ENCODE assay signal across 26 cellular contexts in the genomic region with DNA sequence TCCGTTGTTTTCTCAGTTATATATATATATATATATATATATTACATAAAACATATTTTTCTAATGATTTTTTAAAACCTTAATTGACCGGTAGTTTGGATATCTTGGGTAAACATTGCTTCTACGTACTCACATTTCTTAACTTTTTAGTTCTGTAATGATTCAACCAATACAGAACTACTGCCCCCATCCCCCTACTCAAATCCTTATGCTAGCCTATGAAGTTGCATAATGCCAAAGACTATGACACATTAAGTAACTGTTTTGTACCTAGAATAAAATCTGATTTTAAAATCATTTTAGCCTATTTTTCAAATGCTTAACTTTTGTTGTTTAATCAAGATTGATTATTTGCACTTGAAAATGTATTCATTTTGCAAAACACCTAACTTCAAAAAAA. TPM values are rescaled to one million over a fixed set of nuclear protein-coding genes. Genes with fewer than 3 reads are reported as not detected.
"Had no signal": no experiment of that assay in that cellular context is flagged by ENCODE, and none has a peak within 500 bp of the region (broad histone marks: within the 10 kb centered on the region; RNA-seq: fewer than 3 reads in every experiment).

No MANE protein-coding gene starts in this region.

- DNase-seq: natural killer cell; occipital lobe; ovary; posterior cingulate gyrus; psoas muscle; right cardiac atrium; spleen; stimulated activated CD4-positive, alpha-beta T cell treated with anti-CD3 and anti-CD28 coated beads, Interleukin-12 subunit alpha, Interleukin-12 subunit beta, amount 100 ng/mL, for 4 hours; stimulated activated CD4-positive, alpha-beta T cell treated with anti-CD3 and anti-CD28 coated beads, Interleukin-1b, Interleukin-23, amount 100 ng/mL, for 48 hours; stimulated activated CD4-positive, alpha-beta T cell treated with anti-CD3 and anti-CD28 coated beads, Interleukin-4, amount 100 ng/mL, for 1 hour; stimulated activated CD4-positive, alpha-beta T cell treated with anti-CD3 and anti-CD28 coated beads, Interleukin-4, amount 100 ng/mL, for 4 hours; stimulated activated CD8-positive, alpha-beta memory T cell treated with anti-CD3 and anti-CD28 coated beads, Interleukin-4, amount 100 ng/mL, for 48 hours; stimulated activated naive CD4-positive, alpha-beta T cell; stimulated activated naive CD8-positive, alpha-beta T cell treated with anti-CD3 and anti-CD28 coated beads, Interleukin-15, amount 100 ng/mL, for 72 hours; stimulated activated naive CD8-positive, alpha-beta T cell treated with anti-CD3 and anti-CD28 coated beads, Interleukin-15, Interleukin-2, amounts not matched to agents 100 U/mL and 50 U/mL, for 24 hours; substantia nigra; testis; tibial artery; transverse colon; upper lobe of right lung had no signal

- H3K4me3 ChIP-seq: neural progenitor cell, ovary, psoas muscle, skin epidermis, smooth muscle cell, spleen, suprapubic skin, testis, tibial artery, transverse colon, upper lobe of right lung, vagina had no signal

- H3K9me3 ChIP-seq: ovary, psoas muscle, spleen, suprapubic skin, testis, tibial artery, transverse colon, upper lobe of right lung, vagina had no signal

- H3K36me3 ChIP-seq: neural progenitor cell, ovary, spleen, suprapubic skin, tibial artery, transverse colon, upper lobe of right lung, vagina had no signal

- H3K27me3 ChIP-seq: neural progenitor cell, ovary, suprapubic skin, testis, tibial artery, vagina had no signal

- H3K4me1 ChIP-seq: parathyroid adenoma, psoas muscle, testis had no signal

- H3K9ac ChIP-seq: neural progenitor cell, parathyroid adenoma had no signal

- H3K27ac ChIP-seq: neural progenitor cell, ovary, parathyroid adenoma, psoas muscle, skin epidermis, spleen, suprapubic skin, testis, tibial artery, transverse colon, upper lobe of right lung, vagina had no signal

RNA-seq across cellular contexts. Expression of a gene that starts 4.4 kb away (rescaled TPM):
- total RNA-seq: natural killer cell had no signal
